ENCODE assay signal across 14 cellular contexts in genomic region chr1:150061632-150062101, GRCh38. TPM values are rescaled to one million over a fixed set of nuclear protein-coding genes. Genes with fewer than 3 reads are reported as not detected.
A peak's percentile ranks its signal among the peaks of the same experiment; 100 is the strongest.
DNase-seq lines count a peak whose midpoint lies in the region; TF ChIP-seq lines count a peak whose summit lies in the region.
"Had no signal": no experiment of that assay in that cellular context is flagged by ENCODE, and none has a peak within 500 bp of the region (broad histone marks: within the 10 kb centered on the region; RNA-seq: fewer than 3 reads in every experiment).

No MANE protein-coding gene starts in this region.

- H3K9me3 ChIP-seq in vagina (no peaks in the 10 kb centered on the region), thyroid gland (no peaks in the 10 kb centered on the region)

- H3K4me3 ChIP-seq in vagina (no peak overlapping the region), thyroid gland (replicated peaks in 1 of 3) (no peak overlapping the region)
- H3K4me3 ChIP-seq: SK-N-MC, skin epidermis had no signal

- H3K36me3 Mint-ChIP-seq in activated T-helper 2 cell treated with anti-CD3 and anti-CD28 coated beads, Interferon-gamma antibody, Interleukin-2, Interleukin-4, amounts not matched to agents 10 μg/mL and 5 μg/mL and 100 μg/mL, durations not matched to agents 14 hours and 24 hours and 36 hours (ENCODE audit: low read depth), result no peaks in the 10 kb centered on the region
- H3K36me3 Mint-ChIP-seq: activated naive CD8-positive, alpha-beta T cell; memory B cell had no signal

- intact Hi-C loops in vagina (cut with DNase I), result no loop called here
- intact Hi-C loops in activated T-helper 2 cell treated with anti-CD3 and anti-CD28 coated beads, Interferon-gamma antibody, Interleukin-2, Interleukin-4, amounts not matched to agents 10 μg/mL and 5 μg/mL and 100 μg/mL, durations not matched to agents 14 hours and 24 hours and 36 hours (cut with micrococcal nuclease), result no loop called here
- intact Hi-C loops in thyroid gland (cut with DNase I), result no loop called here

- H3K27ac ChIP-seq in vagina (no peak overlapping the region), thyroid gland (no peak overlapping the region)
- H3K27ac ChIP-seq: SK-N-MC, skin epidermis had no signal

- no peaks in the 10 kb centered on the region for H3K36me3 ChIP-seq in vagina
- H3K36me3 ChIP-seq in thyroid gland, result no peaks in the 10 kb centered on the region

- no peak overlapping the region for H3K4me3 Mint-ChIP-seq in activated T-helper 2 cell treated with anti-CD3 and anti-CD28 coated beads, Interferon-gamma antibody, Interleukin-2, Interleukin-4, amounts not matched to agents 10 μg/mL and 5 μg/mL and 100 μg/mL, durations not matched to agents 14 hours and 24 hours and 36 hours (ENCODE audit: low read depth)
- H3K4me3 Mint-ChIP-seq: activated naive CD8-positive, alpha-beta T cell; IgD-negative memory B cell; memory B cell had no signal

- H3K4me1 ChIP-seq in vagina, result peaks cover 12% of the 10 kb centered on the region
- no peaks in the 10 kb centered on the region for H3K4me1 ChIP-seq in thyroid gland

- DNase-seq in AG08395 (ENCODE audit: low spot score), result peak; percentile 68
- peak; percentile 55 for DNase-seq in LHCN-M2 (ENCODE audit: low read depth)
- peak; percentile 74 for DNase-seq in dedifferentiated amniotic fluid mesenchymal stem cell (ENCODE audit: extremely low spot score)
- DNase-seq in myocyte (ENCODE audit: low read depth), result peak; percentile 26
- no peak for DNase-seq in vagina (ENCODE audit: extremely low spot score in 2 of 2)
- DNase-seq in activated T-helper 2 cell treated with anti-CD3 and anti-CD28 coated beads, Interferon-gamma antibody, Interleukin-2, Interleukin-4, amounts not matched to agents 10 μg/mL and 5 μg/mL and 100 μg/mL, durations not matched to agents 14 hours and 24 hours and 36 hours (ENCODE audit: low spot score), result no peak
- no peak for DNase-seq in thyroid gland
- no peak for DNase-seq in dermis blood vessel endothelial cell
- DNase-seq: NCI-H2171 treated with DMSO at 0.1 percent for 48 hours had no signal

- H3K27me3 Mint-ChIP-seq in activated T-helper 2 cell treated with anti-CD3 and anti-CD28 coated beads, Interferon-gamma antibody, Interleukin-2, Interleukin-4, amounts not matched to agents 10 μg/mL and 5 μg/mL and 100 μg/mL, durations not matched to agents 14 hours and 24 hours and 36 hours (ENCODE audit: low read depth), result peaks cover 4% of the 10 kb centered on the region
- H3K27me3 Mint-ChIP-seq: activated naive CD8-positive, alpha-beta T cell; IgD-negative memory B cell; memory B cell had no signal

- TF ChIP-seq POLR2A in vagina (IDR thresholded peaks at IDR 0.05), result no peak
- no peak for TF ChIP-seq POLR2A in thyroid gland (IDR thresholded peaks at IDR 0.05)

- H3K4me1 Mint-ChIP-seq in activated T-helper 2 cell treated with anti-CD3 and anti-CD28 coated beads, Interferon-gamma antibody, Interleukin-2, Interleukin-4, amounts not matched to agents 10 μg/mL and 5 μg/mL and 100 μg/mL, durations not matched to agents 14 hours and 24 hours and 36 hours (ENCODE audit: low read depth), result peaks cover 13% of the 10 kb centered on the region

- H3K27me3 ChIP-seq in vagina (no peaks in the 10 kb centered on the region), thyroid gland (no peaks in the 10 kb centered on the region)

- TF ChIP-seq CTCF in vagina (IDR thresholded peaks at IDR 0.05) (no peak), thyroid gland (IDR thresholded peaks at IDR 0.05) (no peak)

- no peak overlapping the region for H3K27ac Mint-ChIP-seq in activated T-helper 2 cell treated with anti-CD3 and anti-CD28 coated beads, Interferon-gamma antibody, Interleukin-2, Interleukin-4, amounts not matched to agents 10 μg/mL and 5 μg/mL and 100 μg/mL, durations not matched to agents 14 hours and 24 hours and 36 hours
- H3K27ac Mint-ChIP-seq: activated naive CD8-positive, alpha-beta T cell; IgD-negative memory B cell; memory B cell had no signal

- no peaks in the 10 kb centered on the region for H3K9me3 Mint-ChIP-seq in activated T-helper 2 cell treated with anti-CD3 and anti-CD28 coated beads, Interferon-gamma antibody, Interleukin-2, Interleukin-4, amounts not matched to agents 10 μg/mL and 5 μg/mL and 100 μg/mL, durations not matched to agents 14 hours and 24 hours and 36 hours
- H3K9me3 Mint-ChIP-seq: IgD-negative memory B cell, memory B cell had no signal

- WGBS in thyroid gland, 2 donors, result 74 to 82% methylated on average over 3 of the region's 3 CpGs

RNA-seq across cellular contexts. Expression of gene VPS45, which starts 5.9 kb away (rescaled TPM):
- 39.8 and 41.4 TPM in 2 replicates for total RNA-seq in LHCN-M2 (2014; rRNA removed)
- polyA plus RNA-seq in LHCN-M2 (2012), result 26.1 TPM
- 49.4 and 64.1 TPM in 2 replicates for total RNA-seq in myocyte
- polyA plus RNA-seq in myocyte (2012), result 25.6 TPM
- 32.2 TPM for total RNA-seq in vagina
- 21.9 TPM in 2 replicates for total RNA-seq in activated T-helper 2 cell treated with anti-CD3 and anti-CD28 coated beads, Interferon-gamma antibody, Interleukin-2, Interleukin-4, amounts not matched to agents 10 μg/mL and 5 μg/mL and 100 μg/mL, durations not matched to agents 14 hours and 24 hours and 36 hours
- 10 to 100 TPM; 50.3 to 64.3 (median 57.1) TPM for total RNA-seq in thyroid gland
- total RNA-seq in dermis blood vessel endothelial cell, result 25.4 and 31.9 TPM in 2 replicates

RNA-seq across cellular contexts. Expression of gene OTUD7B, which starts 51.1 kb away (rescaled TPM):
- total RNA-seq in LHCN-M2 (2014; rRNA removed) (12.0 and 12.1 TPM in 2 replicates), myocyte (13.4 and 14.9 TPM in 2 replicates), vagina (14.5 TPM), thyroid gland (10 to 100 TPM; 15.9 to 39.2 (median 23.2) TPM), dermis blood vessel endothelial cell (17.2 and 23.0 TPM in 2 replicates)
- 6.6 TPM for polyA plus RNA-seq in LHCN-M2 (2012)
- polyA plus RNA-seq in myocyte (2012), result 12.0 TPM
- total RNA-seq in activated T-helper 2 cell treated with anti-CD3 and anti-CD28 coated beads, Interferon-gamma antibody, Interleukin-2, Interleukin-4, amounts not matched to agents 10 μg/mL and 5 μg/mL and 100 μg/mL, durations not matched to agents 14 hours and 24 hours and 36 hours, result 26.1 and 28.2 TPM in 2 replicates

Comparison
In these comparisons a context has a peak if more than half of its experiments do, and no peak if none do; other contexts are left out.
1. DNase-seq: peak in AG08395 (single experiment), LHCN-M2 (single experiment), dedifferentiated amniotic fluid mesenchymal stem cell (single experiment) and myocyte (single experiment); none in vagina (0 of 2), activated T-helper 2 cell treated with anti-CD3 and anti-CD28 coated beads, Interferon-gamma antibody, Interleukin-2, Interleukin-4, amounts not matched to agents 10 μg/mL and 5 μg/mL and 100 μg/mL, durations not matched to agents 14 hours and 24 hours and 36 hours (single experiment), thyroid gland (0 of 2) and dermis blood vessel endothelial cell (single experiment).